17 cellular contexts compared by ENCODE assay signal in genomic region chr9:99224445-99224844, GRCh38. TPM values are rescaled to one million over a fixed set of nuclear protein-coding genes. Genes with fewer than 3 reads are reported as not detected.
DNase-seq lines count a peak whose midpoint lies in the region; ATAC-seq, FAIRE-seq and TF ChIP-seq lines count a peak whose summit lies in the region.
"Had no signal": no experiment of that assay in that cellular context is flagged by ENCODE, and none has a peak within 500 bp of the region (broad histone marks: within the 10 kb centered on the region; RNA-seq: fewer than 3 reads in every experiment).

No MANE protein-coding gene starts in this region.

- SMC1A ChIA-PET in GM12878 (lab: Charles Lee; ENCODE audit: uncharacterized antibody, unreplicated experiment): interaction anchor here (0.9 to 14.7 kb wide), 7 partner anchors 9 to 61 kb away, joined by 3 to 189 read pairs (median 12); no protein-coding TSS in a partner anchor

- peaks cover 36% of the 10 kb centered on the region for H3K4me1 Mint-ChIP-seq in T-helper 1 cell treated with Interleukin-12 subunit alpha and Interleukin-12 subunit beta and Interleukin-4 antibody, amounts not matched to agents 30 μg/mL and 1 μg/mL, for 36 hours (ENCODE audit: low read depth)
- H3K4me1 Mint-ChIP-seq in osteocyte (ENCODE audit: unreplicated experiment): peaks cover 40% of the 10 kb centered on the region

- H3K27ac Mint-ChIP-seq in T-helper 1 cell treated with Interleukin-12 subunit alpha and Interleukin-12 subunit beta and Interleukin-4 antibody, amounts not matched to agents 30 μg/mL and 1 μg/mL, for 36 hours: no peak overlapping the region
- H3K27ac Mint-ChIP-seq in osteocyte (ENCODE audit: unreplicated experiment): no peak overlapping the region

- TF ChIP-seq EP300 in GM12878 (IDR thresholded peaks at IDR 0.05; ENCODE audit: borderline replicate concordance in 1 of 2, control insufficient read depth in 1 of 2, low read depth in 2 of 2, low read length in 2 of 2): no peak

- no peaks in the 10 kb centered on the region for H3K27me3 ChIP-seq in GM12878 (replicated peaks in 1 of 2; ENCODE audit: control insufficient read depth in 2 of 2, insufficient read depth in 2 of 2, low read length in 1 of 2)
- no peaks in the 10 kb centered on the region for H3K27me3 ChIP-seq in dorsolateral prefrontal cortex

- peak overlapping the region; percentile 92 for H3K9ac ChIP-seq in GM12878 (ENCODE audit: control insufficient read depth, insufficient read depth, low read length)

- TF ChIP-seq POLR2A in GM12878 (IDR thresholded peaks at IDR 0.05; ENCODE audit: low read depth, low read length): no peak

- ATAC-seq in GM12878 (peak; percentile 6; the same call in 1 of the 3 replicates), HG03571 (IDR thresholded peaks at IDR 0.05; ENCODE audit: unreplicated experiment) (no peak)
- ATAC-seq: activated naive CD4-positive, alpha-beta T cell treated with anti-CD3 and anti-CD28 coated beads, Interleukin-2, amount 50 U/mL, for 72 hours had no signal

- DNase-seq in T-helper 1 cell (no peak), GM20000 (ENCODE audit: low spot score) (peak; percentile 29), GM12878 (ENCODE audit: low read depth, low spot score) (no peak), osteocyte (ENCODE audit: extremely low spot score, unreplicated experiment) (no peak), putamen (ENCODE audit: low spot score) (no peak), dorsolateral prefrontal cortex (no peak)
- DNase-seq: Calu3, glutamatergic neuron, Kasumi-1, NCI-H187 treated with DMSO at 0.1 percent for 48 hours had no signal

- RAD21 ChIA-PET in GM12878 (lab: Charles Lee; ENCODE audit: unreplicated experiment): interaction anchor here (0.8 to 10.5 kb wide), 6 partner anchors 8 to 600 kb away, joined by 3 to 121 read pairs (median 9); no protein-coding TSS in a partner anchor

- WGBS in GM12878 (ENCODE audit: insufficient coverage, insufficient replicate concordance, low lambda C conversion rate, missing lambda C conversion rate): 25% methylated on average over 2 of the region's 2 CpGs

- BruUV-seq in GM12878 (replicated peaks; lab: Mats Ljungman, UMichigan): no TSS peak

- in situ Hi-C loops in GM12878 (cut with MboI): no loop called here

- no peaks in the 10 kb centered on the region for H3K27me3 Mint-ChIP-seq in T-helper 1 cell treated with Interleukin-12 subunit alpha and Interleukin-12 subunit beta and Interleukin-4 antibody, amounts not matched to agents 30 μg/mL and 1 μg/mL, for 36 hours (ENCODE audit: low read depth)
- no peaks in the 10 kb centered on the region for H3K27me3 Mint-ChIP-seq in osteocyte (ENCODE audit: unreplicated experiment)

- TF ChIP-seq CTCF in GM20000 (IDR thresholded peaks at IDR 0.05; ENCODE audit: extremely low read depth, missing control alignments): no peak
- no peak for TF ChIP-seq CTCF in GM12878 (IDR thresholded peaks at IDR 0.05 in 2 of 3, conservative IDR thresholded peaks at IDR 0.05 in 1 of 3; ENCODE audit: control insufficient read depth in 2 of 3, extremely low read depth in 1 of 3, insufficient read depth in 1 of 3, low read depth in 3 of 3, low read length in 3 of 3)
- no peak for TF ChIP-seq CTCF in osteocyte (IDR thresholded peaks at IDR 0.05)
- no peak for TF ChIP-seq CTCF in dorsolateral prefrontal cortex (IDR thresholded peaks at IDR 0.05 in 54 of 56, conservative IDR thresholded peaks at IDR 0.05 in 2 of 56; ENCODE audit: low read depth in 1 of 56, partially characterized antibody in 56 of 56)

- peaks cover 43% of the 10 kb centered on the region for H3K36me3 Mint-ChIP-seq in T-helper 1 cell treated with Interleukin-12 subunit alpha and Interleukin-12 subunit beta and Interleukin-4 antibody, amounts not matched to agents 30 μg/mL and 1 μg/mL, for 36 hours (ENCODE audit: low read depth)
- peaks cover 22% of the 10 kb centered on the region for H3K36me3 Mint-ChIP-seq in osteocyte (ENCODE audit: unreplicated experiment)

- no peak for FAIRE-seq in GM12878 (lab: Jason Lieb, UNC)

- H3K4me1 ChIP-seq in GM12878 (ENCODE audit: control insufficient read depth, insufficient read depth, low read length): peaks cover 9% of the 10 kb centered on the region

- H2AFZ ChIP-seq in GM12878 (ENCODE audit: control insufficient read depth, low read depth, low read length): no peak overlapping the region

- TF ChIP-seq RAD21 in GM12878 (IDR thresholded peaks at IDR 0.05; ENCODE audit: insufficient read depth, low read depth, low read length): no peak

- POLR2A ChIA-PET in GM12878 (lab: Charles Lee): interaction anchor here (1.0 to 6.3 kb wide), 3 partner anchors 9 to 27 kb away, joined by 3 to 51 read pairs (median 4); no protein-coding TSS in a partner anchor

- H3K27ac ChIP-seq in GM12878 (ENCODE audit: control insufficient read depth, insufficient read depth) (peak overlapping the region; percentile 99), dorsolateral prefrontal cortex (no peak overlapping the region)
- H3K27ac ChIP-seq: epithelial cell of prostate, RWPE1 had no signal

- peak overlapping the region; percentile 84 for H3K4me2 ChIP-seq in GM12878 (ENCODE audit: control insufficient read depth, insufficient read depth)

- no peaks in the 10 kb centered on the region; the same call in 1 of the 2 replicates for H4K20me1 ChIP-seq in GM12878 (ENCODE audit: control insufficient read depth, insufficient read depth)

- H3K9me3 ChIP-seq in GM12878 (replicated peaks; ENCODE audit: control insufficient read depth, insufficient read depth, low read length): no peaks in the 10 kb centered on the region
- H3K9me3 ChIP-seq: HAP-1 had no signal

- H3K4me3 ChIP-seq in GM12878 (peak overlapping the region; percentile 97), dorsolateral prefrontal cortex (peak overlapping the region in 1 of 59 donors; percentile 16)
- H3K4me3 ChIP-seq: HAP-1, skin epidermis had no signal

- no peaks in the 10 kb centered on the region for H3K9me3 Mint-ChIP-seq in T-helper 1 cell treated with Interleukin-12 subunit alpha and Interleukin-12 subunit beta and Interleukin-4 antibody, amounts not matched to agents 30 μg/mL and 1 μg/mL, for 36 hours
- H3K9me3 Mint-ChIP-seq in osteocyte (ENCODE audit: unreplicated experiment): no peaks in the 10 kb centered on the region
- H3K9me3 Mint-ChIP-seq: activated naive CD4-positive, alpha-beta T cell treated with anti-CD3 and anti-CD28 coated beads, Interleukin-2, amount 50 U/mL, for 72 hours had no signal

- CTCF ChIA-PET in GM12878 (lab: Yijun Ruan, JAX): interaction anchor here (0.9 to 8.4 kb wide), 5 partner anchors 9 to 107 kb away, joined by 3 to 106 read pairs (median 5); no protein-coding TSS in a partner anchor

- H3K4me3 Mint-ChIP-seq in T-helper 1 cell treated with Interleukin-12 subunit alpha and Interleukin-12 subunit beta and Interleukin-4 antibody, amounts not matched to agents 30 μg/mL and 1 μg/mL, for 36 hours: peak overlapping the region; percentile 37
- peak overlapping the region; percentile 99 for H3K4me3 Mint-ChIP-seq in osteocyte (ENCODE audit: unreplicated experiment)

- H3K36me3 ChIP-seq in GM12878 (ENCODE audit: control insufficient read depth in 2 of 2, insufficient read depth in 2 of 2, low read length in 1 of 2): peaks cover 7 to 11% of the 10 kb centered on the region in 2 experiments

- intact Hi-C loops in GM12878 (cut with micrococcal nuclease; ENCODE audit: unreplicated experiment): loop anchor here (5.0 kb wide), 1 partner anchor 598 kb away; the partner anchor contains the start of gene NR4A3
- intact Hi-C loops in dorsolateral prefrontal cortex (cut with DNase I): loop anchor here in 1 of 2 donors (5.0 kb wide), 1 partner anchor 42 kb away; no protein-coding TSS in a partner anchor

- peaks cover 82% of the 10 kb centered on the region for H3K79me2 ChIP-seq in GM12878 (ENCODE audit: control insufficient read depth, insufficient read depth, low read length)

RNA-seq across cellular contexts. Expression of gene SEC61B, which starts 2.4 kb away (rescaled TPM):
- total RNA-seq in GM12878 (2013; cell fraction: nucleolus; rRNA removed): 26.3 and 28.5 TPM in 2 replicates
- 255 and 282 TPM in 2 replicates for total RNA-seq in GM12878 (2014; rRNA removed)
- total RNA-seq in GM12878 (2014; rRNA removed; fragmentation: Illumina TruSeq; extraction: Trizol): 318 and 349 TPM in 2 replicates
- total RNA-seq in GM12878 (2021): 267 and 278 TPM in 2 replicates
- 650 TPM for polyA plus RNA-seq in GM12878 (2011; ENCODE audit: low read depth)
- polyA plus RNA-seq in GM12878 (2011; rRNA removed): 257 and 280 TPM in 2 replicates
- 360 and 365 TPM in 2 replicates for polyA plus RNA-seq in GM12878 (2011; cell fraction: cytosol; rRNA removed)
- 136 and 154 TPM in 2 replicates for polyA plus RNA-seq in GM12878 (2011; cell fraction: nucleus; rRNA removed)
- polyA plus RNA-seq in GM12878 (2012): 422 and 604 TPM in 2 replicates
- 239 and 335 TPM in 2 replicates for polyA plus RNA-seq in GM12878 (2014; fragmentation: Illumina TruSeq; extraction: Trizol)
- 100 to 1,000 TPM; 108 to 229 TPM for polyA plus RNA-seq in GM12878 (2014; fragmentation: Nextera tagmentation; extraction: Ambion mirVana)
- 384 and 396 TPM in 2 replicates for polyA plus RNA-seq in GM12878 (2014; rRNA removed)
- polyA plus RNA-seq in GM12878 (2016; fragmentation: Nextera tagmentation; extraction: Ambion mirVana): 100 to 1,000 TPM; 721 to 747 TPM
- 62.5 and 68.0 TPM in 2 replicates for polyA minus RNA-seq in GM12878 (2011; rRNA and poly(A)+ RNA removed)
- polyA minus RNA-seq in GM12878 (2011; cell fraction: cytosol; rRNA and poly(A)+ RNA removed): 22.1 and 25.8 TPM in 2 replicates
- 28.2 and 46.9 TPM in 2 replicates for polyA minus RNA-seq in GM12878 (2011; cell fraction: nucleus; rRNA and poly(A)+ RNA removed)
- 145 and 148 TPM in 2 replicates for total RNA-seq in osteocyte
- total RNA-seq in dorsolateral prefrontal cortex: 10 to 100 TPM; 25.3 to 59.2 (median 38.7) TPM

RNA-seq across cellular contexts. Expression of gene ALG2, which starts 2.7 kb away (rescaled TPM):
- total RNA-seq in GM12878 (2013; cell fraction: nucleolus; rRNA removed): 49.9 and 52.5 TPM in 2 replicates
- total RNA-seq in GM12878 (2014; rRNA removed) (43.0 and 45.2 TPM in 2 replicates), GM12878 (2014; rRNA removed; fragmentation: Illumina TruSeq; extraction: Trizol) (34.6 and 34.9 TPM in 2 replicates), GM12878 (2021) (31.7 and 33.0 TPM in 2 replicates), osteocyte (33.0 and 34.8 TPM in 2 replicates), dorsolateral prefrontal cortex (10 to 100 TPM; 11.4 to 25.3 (median 18.2) TPM)
- polyA plus RNA-seq in GM12878 (2011; ENCODE audit: low read depth): 27.8 TPM
- polyA plus RNA-seq in GM12878 (2011; rRNA removed) (44.7 and 56.1 TPM in 2 replicates), GM12878 (2014; fragmentation: Illumina TruSeq; extraction: Trizol) (40.9 and 53.2 TPM in 2 replicates), GM12878 (2014; fragmentation: Nextera tagmentation; extraction: Ambion mirVana) (10 to 100 TPM in 1 of 2 experiments, 1 to 10 TPM in 1; 8.8 to 17.8 TPM), GM12878 (2014; rRNA removed) (36.3 and 37.2 TPM in 2 replicates), GM12878 (2016; fragmentation: Nextera tagmentation; extraction: Ambion mirVana) (10 to 100 TPM; 50.8 to 52.5 TPM)
- polyA plus RNA-seq in GM12878 (2011; cell fraction: cytosol; rRNA removed): 31.6 and 31.8 TPM in 2 replicates
- polyA plus RNA-seq in GM12878 (2011; cell fraction: nucleus; rRNA removed): 24.9 and 27.6 TPM in 2 replicates
- polyA plus RNA-seq in GM12878 (2012): 30.4 and 32.4 TPM in 2 replicates
- polyA minus RNA-seq in GM12878 (2011; rRNA and poly(A)+ RNA removed): 22.4 and 26.1 TPM in 2 replicates
- 8.8 and 9.9 TPM in 2 replicates for polyA minus RNA-seq in GM12878 (2011; cell fraction: cytosol; rRNA and poly(A)+ RNA removed)
- 15.4 and 21.9 TPM in 2 replicates for polyA minus RNA-seq in GM12878 (2011; cell fraction: nucleus; rRNA and poly(A)+ RNA removed)
